ENCODE assay signal across 9 cellular contexts in genomic region chr16:23424292-23424958, GRCh38. TPM values are rescaled to one million over a fixed set of nuclear protein-coding genes. Genes with fewer than 3 reads are reported as not detected.
DNase-seq lines count a peak whose midpoint lies in the region; ATAC-seq and TF ChIP-seq lines count a peak whose summit lies in the region.
"Had no signal": no experiment of that assay in that cellular context is flagged by ENCODE, and none has a peak within 500 bp of the region (broad histone marks: within the 10 kb centered on the region; RNA-seq: fewer than 3 reads in every experiment).

No MANE protein-coding gene starts in this region.

- H3K27ac ChIP-seq in skin epidermis = peak overlapping the region in 20 of 21 experiments; percentile 60 to 96 (median 86)

- peaks cover 26% of the 10 kb centered on the region for H3K36me3 Mint-ChIP-seq in mesothelial cell of epicardium
- peaks cover 39% of the 10 kb centered on the region for H3K36me3 Mint-ChIP-seq in effector memory CD8-positive, alpha-beta T cell (ENCODE audit: insufficient read depth)

- no peaks in the 10 kb centered on the region for H3K27me3 Mint-ChIP-seq in mesothelial cell of epicardium (ENCODE audit: low read depth)
- no peaks in the 10 kb centered on the region for H3K27me3 Mint-ChIP-seq in effector memory CD8-positive, alpha-beta T cell

- no peak overlapping the region for H3K27ac Mint-ChIP-seq in mesothelial cell of epicardium
- no peak overlapping the region for H3K27ac Mint-ChIP-seq in effector memory CD8-positive, alpha-beta T cell

- H3K4me1 Mint-ChIP-seq in mesothelial cell of epicardium = no peaks in the 10 kb centered on the region
- H3K4me1 Mint-ChIP-seq in effector memory CD8-positive, alpha-beta T cell (ENCODE audit: low read depth in 2 of 2) = no peaks in the 10 kb centered on the region

- H3K4me3 Mint-ChIP-seq in mesothelial cell of epicardium = no peak overlapping the region
- no peak overlapping the region for H3K4me3 Mint-ChIP-seq in effector memory CD8-positive, alpha-beta T cell

- no peaks in the 10 kb centered on the region for H3K9me3 Mint-ChIP-seq in mesothelial cell of epicardium
- H3K9me3 Mint-ChIP-seq in effector memory CD8-positive, alpha-beta T cell = no peaks in the 10 kb centered on the region

- TF ChIP-seq CTCF in mesothelial cell of epicardium (IDR thresholded peaks at IDR 0.05; ENCODE audit: unreplicated experiment) = no peak

- DNase-seq in HPDE6-E6E7 (ENCODE audit: extremely low spot score) (peak; percentile 70), NCI-H69 (lab: John Stamatoyannopoulos, UW) (peak; percentile 95), fibroblast of peridontal ligament (ENCODE audit: extremely low read depth) (peak; percentile 28), mesothelial cell of epicardium (ENCODE audit: low spot score in 2 of 2, unreplicated experiment in 2 of 2) (no peak)
- DNase-seq in effector memory CD8-positive, alpha-beta T cell = no peak
- DNase-seq: cerebellar nuclear complex had no signal

- no peak for ATAC-seq in HG02571 (IDR thresholded peaks at IDR 0.05; ENCODE audit: unreplicated experiment)
- no peak for ATAC-seq in HG03457 (IDR thresholded peaks at IDR 0.05; ENCODE audit: unreplicated experiment)
- no peak for ATAC-seq in effector memory CD8-positive, alpha-beta T cell (replicated peaks)

- H3K4me3 ChIP-seq in skin epidermis = no peak overlapping the region

RNA-seq across cellular contexts. Expression of gene COG7, which starts 28.6 kb away (rescaled TPM):
- 42.1 to 42.5 TPM (median 42.1 TPM) in 3 replicates for total RNA-seq in mesothelial cell of epicardium

Comparison
In these comparisons a context has a peak if more than half of its experiments do, and no peak if none do; other contexts are left out.
1. DNase-seq: peak in HPDE6-E6E7 (single experiment), NCI-H69 (single experiment) and fibroblast of peridontal ligament (single experiment); none in mesothelial cell of epicardium (0 of 2) and effector memory CD8-positive, alpha-beta T cell (0 of 3).